ENCODE assay signal across 20 cellular contexts in genomic region chr6:165515963-165516624, GRCh38.
DNase-seq lines count a peak whose midpoint lies in the region; TF ChIP-seq lines count a peak whose summit lies in the region.
"Had no signal": no experiment of that assay in that cellular context is flagged by ENCODE, and none has a peak within 500 bp of the region (broad histone marks: within the 10 kb centered on the region; RNA-seq: fewer than 3 reads in every experiment).

No MANE protein-coding gene starts in this region.

- in situ Hi-C loops in GM13976 (cut with MboI; ENCODE audit: low sequenced_read_pairs, unreplicated experiment), result no loop called here

- no peak overlapping the region for H3K4me3 Mint-ChIP-seq in nephron
- H3K4me3 Mint-ChIP-seq: T-helper 2 cell treated with Interferon-gamma antibody and Interleukin-4, amounts not matched to agents 5 μg/mL and 100 μg/mL, for 36 hours had no signal

- H3K9me3 Mint-ChIP-seq in nephron, result no peaks in the 10 kb centered on the region
- H3K9me3 Mint-ChIP-seq: activated T-helper 2 cell treated with anti-CD3 and anti-CD28 coated beads, Interferon-gamma antibody, Interleukin-2, Interleukin-4, amounts not matched to agents 10 μg/mL and 5 μg/mL and 100 μg/mL, durations not matched to agents 14 hours and 24 hours and 36 hours; T-helper 2 cell treated with Interferon-gamma antibody and Interleukin-4, amounts not matched to agents 5 μg/mL and 100 μg/mL, for 36 hours had no signal

- no peak overlapping the region for H3K4me3 ChIP-seq in choroid plexus epithelial cell (ENCODE audit: low read depth, low read length)
- H3K4me3 ChIP-seq: adrenal gland, coronary artery, right atrium auricular region had no signal

- TF ChIP-seq CTCF in choroid plexus epithelial cell (conservative IDR thresholded peaks at IDR 0.05; ENCODE audit: low read depth, low read length) (no peak), nephron (IDR thresholded peaks at IDR 0.05; ENCODE audit: unreplicated experiment in 3 of 3) (no peak), GM13976 (IDR thresholded peaks at IDR 0.05; ENCODE audit: borderline replicate concordance, control extremely low read depth, extremely low read depth, insufficient read depth, missing control alignments) (no peak)

- peak overlapping the region; percentile 1 to 55 (median 28) for H3K27ac Mint-ChIP-seq in nephron
- H3K27ac Mint-ChIP-seq: activated T-helper 2 cell treated with anti-CD3 and anti-CD28 coated beads, Interferon-gamma antibody, Interleukin-2, Interleukin-4, amounts not matched to agents 10 μg/mL and 5 μg/mL and 100 μg/mL, durations not matched to agents 14 hours and 24 hours and 36 hours; T-helper 2 cell treated with Interferon-gamma antibody and Interleukin-4, amounts not matched to agents 5 μg/mL and 100 μg/mL, for 36 hours had no signal

- H3K36me3 Mint-ChIP-seq in nephron (ENCODE audit: low read depth), result peaks cover 9% of the 10 kb centered on the region

- peaks cover 6% of the 10 kb centered on the region for H3K4me1 Mint-ChIP-seq in nephron

- DNase-seq in DMS53 treated with DMSO at 0.1 percent for 48 hours (lab: John Stamatoyannopoulos, UW; ENCODE audit: unreplicated experiment) (peak; percentile 2), NCI-H460 (ENCODE audit: extremely low read depth, low read depth) (peak; percentile 4), choroid plexus epithelial cell (ENCODE audit: low read depth) (peak; percentile 71), amygdala (lab: John Stamatoyannopoulos, UW) (no peak), cortex of kidney (lab: John Stamatoyannopoulos, UW) (no peak), C1 segment of cervical spinal cord (lab: John Stamatoyannopoulos, UW) (no peak), GM13976 (ENCODE audit: low spot score) (no peak)
- DNase-seq: activated CD4-positive, CD25-positive, alpha-beta regulatory T cell treated with anti-CD3 and anti-CD28 coated beads, Interleukin-2, amount 50 U/mL, for 72 hours; adrenal gland; kidney; midbrain; NCI-H1417; NK-92 treated with Interleukin-12 subunit alpha and Interleukin-12 subunit beta, amount 100 ng/mL, for 24 hours; SHP77; stimulated activated CD4-positive, alpha-beta T cell treated with anti-CD3 and anti-CD28 coated beads, Interleukin-2, amount 100 ng/mL, for 24 hours had no signal

- H3K27me3 Mint-ChIP-seq in nephron (ENCODE audit: low read depth), result no peaks in the 10 kb centered on the region

Comparison
In these comparisons a context has a peak if more than half of its experiments do, and no peak if none do; other contexts are left out.
1. DNase-seq: peak in DMS53 treated with DMSO at 0.1 percent for 48 hours (single experiment), NCI-H460 (single experiment) and choroid plexus epithelial cell (single experiment); none in amygdala (0 of 56), cortex of kidney (single experiment), C1 segment of cervical spinal cord (0 of 14) and GM13976 (single experiment).